1 cellular context compared by ENCODE assay signal in the genomic region with DNA sequence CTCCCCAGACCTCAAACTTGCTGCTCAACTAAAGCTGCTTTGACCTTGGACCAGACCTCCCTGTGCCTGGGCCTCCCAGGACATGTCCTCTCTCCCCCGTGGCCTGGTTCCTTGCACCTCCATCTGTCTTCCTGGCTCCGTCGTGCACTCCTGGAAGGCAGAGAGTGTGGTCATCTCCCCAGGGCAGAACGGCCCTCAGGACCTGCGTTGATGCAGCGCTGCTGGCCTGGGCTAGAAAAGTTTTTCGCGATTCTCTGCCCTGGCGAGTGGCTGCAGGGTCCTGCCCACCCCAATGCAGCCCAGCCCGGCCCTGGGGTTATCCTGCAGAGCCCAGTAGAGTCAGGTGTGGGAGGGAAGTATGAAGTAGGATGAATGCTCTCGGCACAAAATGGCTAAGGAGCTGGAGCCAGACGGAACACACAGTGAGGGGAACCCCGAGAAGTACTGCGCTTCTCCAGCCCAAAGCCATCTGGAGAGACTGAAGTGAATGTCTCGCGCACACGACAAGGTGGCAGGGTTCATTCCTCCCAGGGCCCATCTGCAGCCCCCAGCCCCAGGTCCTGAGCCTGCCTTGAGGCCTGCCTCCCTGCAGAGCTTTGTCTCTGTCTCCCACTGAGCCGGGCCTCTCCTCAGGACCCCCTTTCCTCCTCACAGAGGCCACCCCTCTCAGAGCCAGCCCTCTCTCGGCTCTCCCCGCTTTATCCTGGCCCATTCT.
TF ChIP-seq lines count a peak whose summit lies in the region.

No MANE protein-coding gene starts in this region.

TF ChIP-seq in GM23338, 12 proteins besides CTCF, POLR2A, EP300 and RAD21 (continued from another document):
- TF ChIP-seq ZNF462 (CRISPR knock-in tag; IDR thresholded peaks at IDR 0.05) (no peak), ZNF331 (CRISPR knock-in tag; IDR thresholded peaks at IDR 0.05; ENCODE audit: low read depth) (no peak)
